In the genomic region with DNA sequence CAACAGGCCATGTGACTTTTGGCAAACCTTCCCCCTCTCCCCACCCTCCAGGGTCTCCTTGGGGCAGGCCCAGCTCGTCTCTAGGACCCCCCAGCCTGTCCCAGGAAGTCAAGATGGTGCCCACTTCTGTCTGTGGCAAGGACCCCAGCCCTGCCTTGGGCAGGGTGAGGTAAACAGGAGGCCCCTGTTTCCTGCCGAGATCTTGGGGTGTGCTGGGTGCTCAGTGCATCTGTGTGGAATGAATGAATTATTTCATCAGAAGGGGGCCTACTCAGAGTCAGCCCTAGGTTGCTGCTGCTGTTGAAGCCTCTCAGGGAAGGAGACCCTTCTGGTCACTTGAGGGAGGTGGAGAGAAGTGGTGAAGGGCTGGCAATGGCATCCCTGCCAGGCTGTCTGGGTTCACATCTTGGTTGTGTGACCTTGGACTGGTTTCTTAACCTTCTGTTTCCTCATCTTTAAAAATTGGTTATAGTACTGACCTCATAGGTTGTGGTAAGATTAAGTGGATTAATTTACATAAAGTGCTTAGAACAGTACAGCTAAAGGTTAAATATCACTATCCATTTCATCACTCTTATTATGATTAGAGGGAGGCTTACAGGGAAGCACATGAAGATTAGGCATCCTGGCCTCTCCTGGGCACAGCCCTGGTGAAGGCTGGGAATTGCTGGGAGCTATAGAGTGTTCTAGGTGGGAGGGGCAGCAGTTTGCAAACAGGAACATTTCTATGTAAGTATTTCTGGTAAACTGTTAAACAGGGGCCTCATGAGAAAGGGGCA, we compare ENCODE assay signal across 1 cellular context.
TF ChIP-seq lines count a peak whose summit lies in the region.

No MANE protein-coding gene starts in this region.

TF ChIP-seq in IMR-90, 13 proteins besides CTCF, POLR2A, EP300 and RAD21 (continued from another document):
- TF ChIP-seq, protein P1, sequence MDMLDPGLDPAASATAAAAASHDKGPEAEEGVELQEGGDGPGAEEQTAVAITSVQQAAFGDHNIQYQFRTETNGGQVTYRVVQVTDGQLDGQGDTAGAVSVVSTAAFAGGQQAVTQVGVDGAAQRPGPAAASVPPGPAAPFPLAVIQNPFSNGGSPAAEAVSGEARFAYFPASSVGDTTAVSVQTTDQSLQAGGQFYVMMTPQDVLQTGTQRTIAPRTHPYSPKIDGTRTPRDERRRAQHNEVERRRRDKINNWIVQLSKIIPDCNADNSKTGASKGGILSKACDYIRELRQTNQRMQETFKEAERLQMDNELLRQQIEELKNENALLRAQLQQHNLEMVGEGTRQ (IDR thresholded peaks at IDR 0.05; ENCODE audit: low read depth, low read length), result no peak
- TF ChIP-seq BHLHE40 (IDR thresholded peaks at IDR 0.05; ENCODE audit: low read depth, low read length) (no peak), MAFK (IDR thresholded peaks at IDR 0.05; ENCODE audit: low read depth, low read length) (no peak), RFX5 (IDR thresholded peaks at IDR 0.05; ENCODE audit: low read depth, low read length) (no peak), CHD1 (IDR thresholded peaks at IDR 0.05; ENCODE audit: low read depth, low read length) (no peak), RCOR1 (IDR thresholded peaks at IDR 0.05; ENCODE audit: insufficient replicate concordance, low read length) (no peak), SMC3 (IDR thresholded peaks at IDR 0.05; ENCODE audit: low read depth, low read length) (no peak), NFE2L2 (IDR thresholded peaks at IDR 0.05; ENCODE audit: low read depth, low read length) (no peak), ELK1 (IDR thresholded peaks at IDR 0.05; ENCODE audit: borderline replicate concordance, low read depth, low read length) (no peak), MXI1 (IDR thresholded peaks at IDR 0.05; ENCODE audit: borderline replicate concordance, low read depth, low read length) (no peak), FOS (IDR thresholded peaks at IDR 0.05; ENCODE audit: low read depth, low read length) (no peak), CEBPB (IDR thresholded peaks at IDR 0.05; ENCODE audit: low read depth, low read length) (no peak)
